ENCODE assay signal across 15 cellular contexts in genomic region chr1:117820694-117821381, GRCh38.
DNase-seq lines count a peak whose midpoint lies in the region; TF ChIP-seq lines count a peak whose summit lies in the region.
"Had no signal": no experiment of that assay in that cellular context is flagged by ENCODE, and none has a peak within 500 bp of the region (broad histone marks: within the 10 kb centered on the region; RNA-seq: fewer than 3 reads in every experiment).

No MANE protein-coding gene starts in this region.

- H3K27ac ChIP-seq in esophagus squamous epithelium, result peak overlapping the region in 3 of 4 donors; percentile 8 to 67 (median 63)
- H3K27ac ChIP-seq in muscle layer of duodenum (ENCODE audit: low read length), result peak overlapping the region; percentile 58
- H3K27ac ChIP-seq in osteoblast (ENCODE audit: low read depth, low read length), result no peak overlapping the region

- 73 to 80% methylated on average over 4 to 5 of the region's 7 CpGs for WGBS in esophagus squamous epithelium, 2 donors

- no peak overlapping the region for H3K4me3 ChIP-seq in esophagus squamous epithelium
- no peak overlapping the region for H3K4me3 ChIP-seq in muscle layer of duodenum (ENCODE audit: low read depth in 1 of 2, low read length in 2 of 2)
- no peak overlapping the region for H3K4me3 ChIP-seq in osteoblast (ENCODE audit: insufficient read depth, low read length)

- H3K4me2 ChIP-seq in osteoblast (ENCODE audit: insufficient read depth, low read length), result no peak overlapping the region

- no peaks in the 10 kb centered on the region for H4K20me1 ChIP-seq in osteoblast (ENCODE audit: insufficient read depth, low read length)

- intact Hi-C loops in esophagus squamous epithelium (cut with DNase I), result no loop called here

- H3K79me2 ChIP-seq in osteoblast (ENCODE audit: insufficient read depth, low read length), result no peaks in the 10 kb centered on the region

- no peak overlapping the region for H2AFZ ChIP-seq in osteoblast (ENCODE audit: low read length)

- no peak for TF ChIP-seq POLR2A in esophagus squamous epithelium (IDR thresholded peaks at IDR 0.05)

- peaks cover 4 to 32% (median 26%) of the 10 kb centered on the region in 3 donors for H3K4me1 ChIP-seq in esophagus squamous epithelium
- H3K4me1 ChIP-seq in muscle layer of duodenum (ENCODE audit: control insufficient read depth in 1 of 2, insufficient read depth in 2 of 2, low read length in 2 of 2), result peaks cover 4 to 13% of the 10 kb centered on the region in 2 donors
- peaks cover 23% of the 10 kb centered on the region for H3K4me1 ChIP-seq in osteoblast (ENCODE audit: insufficient read depth, low read length)

- TF ChIP-seq CTCF in esophagus squamous epithelium (IDR thresholded peaks at IDR 0.05), result no peak
- TF ChIP-seq CTCF in osteoblast (IDR thresholded peaks at IDR 0.05; ENCODE audit: extremely low read depth, low read depth, low read length), result no peak

- H3K36me3 ChIP-seq in esophagus squamous epithelium (no peaks in the 10 kb centered on the region), muscle layer of duodenum (ENCODE audit: control insufficient read depth in 1 of 2, insufficient read depth in 2 of 2, low read length in 2 of 2) (no peaks in the 10 kb centered on the region), osteoblast (ENCODE audit: insufficient read depth, low read length) (no peaks in the 10 kb centered on the region)

- DNase-seq in NCI-H82 (lab: John Stamatoyannopoulos, UW) (peak; percentile 16), NCI-H82 treated with DMSO at 0.1 percent for 48 hours (lab: John Stamatoyannopoulos, UW; ENCODE audit: unreplicated experiment) (no peak), esophagus squamous epithelium (lab: John Stamatoyannopoulos, UW) (no peak), hypothalamus (lab: John Stamatoyannopoulos, UW) (no peak), osteoblast (ENCODE audit: insufficient read length, low spot score, missing footprints) (no peak), HuH-7 (ENCODE audit: low spot score) (no peak)
- DNase-seq in activated CD4-positive, CD25-positive, alpha-beta regulatory T cell (lab: John Stamatoyannopoulos, UW), result no peak
- DNase-seq: 8988T; activated CD4-positive, alpha-beta T cell treated with anti-CD3 and anti-CD28 coated beads, Interleukin-2, amount 50 U/mL, for 1 hour; CD8-positive, alpha-beta memory T cell; foreskin melanocyte; NCI-H1048; stimulated activated CD4-positive, alpha-beta T cell treated with anti-CD3 and anti-CD28 coated beads, Interleukin-4, amount 100 ng/mL, for 1 hour; T-helper 17 cell had no signal

- no peaks in the 10 kb centered on the region for H3K27me3 ChIP-seq in esophagus squamous epithelium
- no peaks in the 10 kb centered on the region for H3K27me3 ChIP-seq in muscle layer of duodenum (ENCODE audit: low read depth, low read length)
- no peaks in the 10 kb centered on the region for H3K27me3 ChIP-seq in osteoblast (ENCODE audit: insufficient read depth, low read length)

- no peaks in the 10 kb centered on the region for H3K9me3 ChIP-seq in esophagus squamous epithelium
- H3K9me3 ChIP-seq in muscle layer of duodenum (ENCODE audit: control insufficient read depth in 1 of 2, low read length in 2 of 2), result no peaks in the 10 kb centered on the region
- H3K9me3 ChIP-seq in osteoblast (ENCODE audit: low read depth, low read length), result no peaks in the 10 kb centered on the region
